In genomic region chr9:81479573-81479972, GRCh38 we compare ENCODE assay signal across 17 cellular contexts.
DNase-seq lines count a peak whose midpoint lies in the region; ATAC-seq and TF ChIP-seq lines count a peak whose summit lies in the region.
"Had no signal": no experiment of that assay in that cellular context is flagged by ENCODE, and none has a peak within 500 bp of the region (broad histone marks: within the 10 kb centered on the region; RNA-seq: fewer than 3 reads in every experiment).

No MANE protein-coding gene starts in this region.

- intact Hi-C loops in psoas muscle (cut with DNase I): no loop called here

- no peak for TF ChIP-seq CTCF in psoas muscle (IDR thresholded peaks at IDR 0.05)

- ATAC-seq in psoas muscle (peak; percentile 72 to 87 (median 84)), HG02840 (IDR thresholded peaks at IDR 0.05; ENCODE audit: low FRiP score, unreplicated experiment) (no peak)

- H3K27me3 ChIP-seq in psoas muscle (ENCODE audit: insufficient read depth in 3 of 3, low read length in 2 of 3): no peaks in the 10 kb centered on the region

- H3K27ac ChIP-seq in psoas muscle: no peak overlapping the region
- H3K27ac ChIP-seq: 22Rv1, C4-2B, GM23248, PC-9 had no signal

- no peak overlapping the region for H3K4me3 ChIP-seq in psoas muscle
- H3K4me3 ChIP-seq: GM23248, PC-9 had no signal

- 26 to 30% (median 27%) methylated on average over 2 of the region's 2 CpGs for WGBS in psoas muscle, 3 donors

- no peaks in the 10 kb centered on the region for H3K36me3 ChIP-seq in psoas muscle (ENCODE audit: insufficient read depth in 1 of 2, low read depth in 1 of 2)

- no peaks in the 10 kb centered on the region for H3K9me3 ChIP-seq in psoas muscle

- DNase-seq in DMS53 (lab: John Stamatoyannopoulos, UW) (peak; percentile 12), DMS53 treated with DMSO at 0.1 percent for 48 hours (lab: John Stamatoyannopoulos, UW; ENCODE audit: unreplicated experiment) (no peak), NCI-H2171 (lab: John Stamatoyannopoulos, UW) (peak; percentile 58), SK-N-DZ (ENCODE audit: low spot score) (peak; percentile 21), psoas muscle (no peak), iPS-NIHi7 (ENCODE audit: extremely low spot score) (no peak)
- no peak for DNase-seq in activated CD4-positive, CD25-positive, alpha-beta regulatory T cell treated with anti-CD3 and anti-CD28 coated beads, Interleukin-2, amount 50 U/mL, for 72 hours
- DNase-seq: AML-193, GF-D8, GM23248, HCEC 1CT, NCI-H1092 treated with DMSO at 0.1 percent for 48 hours, NCI-H146, PC-9 had no signal

- peaks cover 32% of the 10 kb centered on the region for H3K4me1 ChIP-seq in psoas muscle

Comparison
In these comparisons a context has a peak if more than half of its experiments do, and no peak if none do; other contexts are left out.
1. DNase-seq: peak in DMS53 (single experiment), NCI-H2171 (single experiment) and SK-N-DZ (single experiment); none in DMS53 treated with DMSO at 0.1 percent for 48 hours (single experiment), psoas muscle (0 of 2), iPS-NIHi7 (single experiment) and activated CD4-positive, CD25-positive, alpha-beta regulatory T cell treated with anti-CD3 and anti-CD28 coated beads, Interleukin-2, amount 50 U/mL, for 72 hours (single experiment).